In genomic region chr12:116599285-116600122, GRCh38 we compare ENCODE assay signal across 8 cellular contexts. TPM values are rescaled to one million over a fixed set of nuclear protein-coding genes. Genes with fewer than 3 reads are reported as not detected.
A peak's percentile ranks its signal among the peaks of the same experiment; 100 is the strongest.
DNase-seq lines count a peak whose midpoint lies in the region; ATAC-seq, FAIRE-seq and TF ChIP-seq lines count a peak whose summit lies in the region.

No MANE protein-coding gene starts in this region.

- H3K4me3 ChIP-seq in AG09309 (ENCODE audit: control insufficient read depth, low read depth, low read length) = peak overlapping the region; percentile 15
- H3K4me3 ChIP-seq in rectal smooth muscle tissue (ENCODE audit: low read length) = peak overlapping the region; percentile 54
- H3K4me3 ChIP-seq in urinary bladder (ENCODE audit: low read depth, low read length) = no peak overlapping the region

- FAIRE-seq in GM18507 (lab: Jason Lieb, UNC) = no peak

- no peaks in the 10 kb centered on the region for H3K27me3 ChIP-seq in rectal smooth muscle tissue (ENCODE audit: control insufficient read depth, insufficient read depth, low read length)

- DNase-seq in AG09309 (ENCODE audit: low read depth) (peak; percentile 32), GM18507 (ENCODE audit: extremely low spot score, insufficient read length, low read depth) (peak; percentile 50), T follicular helper cell (ENCODE audit: low read depth) (peak; percentile 32), left ventricle myocardium superior (peak; percentile 90)

- H3K27ac ChIP-seq in angular gyrus (ENCODE audit: low read depth, low read length) (peak overlapping the region; percentile 47), rectal smooth muscle tissue (ENCODE audit: low read depth, low read length) (peak overlapping the region; percentile 82), urinary bladder (ENCODE audit: low read depth) (peak overlapping the region; percentile 80)

- peak; percentile 75 for TF ChIP-seq CTCF in AG09309 (IDR thresholded peaks at IDR 0.05; ENCODE audit: control insufficient read depth, insufficient read depth, low read depth, low read length, missing control alignments)

- no peak overlapping the region for H3K9ac ChIP-seq in rectal smooth muscle tissue (ENCODE audit: low read length)

- WGBS in urinary bladder = 6% methylated on average over 30 of the region's 30 CpGs

- intact Hi-C loops in left ventricle myocardium superior (cut with micrococcal nuclease) = loop anchor here (10.0 kb wide), 1 partner anchor 605 kb away; no protein-coding TSS in a partner anchor

- H3K36me3 ChIP-seq in rectal smooth muscle tissue (ENCODE audit: control insufficient read depth, insufficient read depth, low read length) (no peaks in the 10 kb centered on the region), urinary bladder (ENCODE audit: insufficient read depth) (no peaks in the 10 kb centered on the region)

- H3K4me1 ChIP-seq in rectal smooth muscle tissue (ENCODE audit: control insufficient read depth, insufficient read depth, low read length) (peaks cover 19% of the 10 kb centered on the region), urinary bladder (ENCODE audit: insufficient read depth) (peaks cover 1% of the 10 kb centered on the region)

- ATAC-seq in left ventricle myocardium superior = peak; percentile 86
- no peak for ATAC-seq in GM18502 (IDR thresholded peaks at IDR 0.05; ENCODE audit: poor library complexity, unreplicated experiment)

RNA-seq across cellular contexts. Expression of gene MAP1LC3B2, which starts 40.3 kb away (rescaled TPM):
- 3.2 TPM for total RNA-seq in left ventricle myocardium superior
- total RNA-seq in urinary bladder = not detected
- 3.0 TPM for polyA plus RNA-seq in urinary bladder

Comparison
In these comparisons a context has a peak if more than half of its experiments do, and no peak if none do; other contexts are left out.
1. DNase-seq: peak in every context shown above with its lines; median percentile 90 in left ventricle myocardium superior; 50 in GM18507; 32 in AG09309; 32 in T follicular helper cell.